ENCODE assay signal across 24 cellular contexts in genomic region chr6:101001607-101002006, GRCh38.
DNase-seq lines count a peak whose midpoint lies in the region; ATAC-seq, FAIRE-seq and TF ChIP-seq lines count a peak whose summit lies in the region.
"Had no signal": no experiment of that assay in that cellular context is flagged by ENCODE, and none has a peak within 500 bp of the region (broad histone marks: within the 10 kb centered on the region; RNA-seq: fewer than 3 reads in every experiment).

No MANE protein-coding gene starts in this region.

- H3K9me3 ChIP-seq in IMR-90 (ENCODE audit: control insufficient read depth, insufficient read depth, low read length) (peaks cover 3% of the 10 kb centered on the region), K562 (replicated peaks; ENCODE audit: control insufficient read depth, insufficient read depth, low read depth, low read length) (no peaks in the 10 kb centered on the region), HepG2 (ENCODE audit: low read length) (no peaks in the 10 kb centered on the region)

- H3K56ac ChIP-seq in IMR-90 (ENCODE audit: extremely low read depth, insufficient read depth, low read length): no peak overlapping the region

- H3K4me1 ChIP-seq in IMR-90 (ENCODE audit: control insufficient read depth, insufficient read depth, low read length): no peaks in the 10 kb centered on the region
- H3K4me1 ChIP-seq in K562 (replicated peaks in 1 of 2; ENCODE audit: control insufficient read depth in 2 of 2, insufficient read depth in 2 of 2, low read length in 2 of 2): no peaks in the 10 kb centered on the region
- no peaks in the 10 kb centered on the region for H3K4me1 ChIP-seq in HepG2 (ENCODE audit: insufficient read depth, low read length)
- H3K4me1 ChIP-seq: BLaER1 treated with 17β-estradiol and CSF1 and Interleukin-3, amounts not matched to agents 10 nM and 100 nM had no signal

- H3K27ac ChIP-seq in IMR-90 (ENCODE audit: insufficient read depth, low read length): no peak overlapping the region
- H3K27ac ChIP-seq in K562 (ENCODE audit: extremely low read depth, low read depth, low read length): no peak overlapping the region
- no peak overlapping the region for H3K27ac ChIP-seq in HepG2 (ENCODE audit: extremely low read length, insufficient read depth, low read length)
- H3K27ac ChIP-seq: BLaER1 treated with 17β-estradiol and CSF1 and Interleukin-3, amounts not matched to agents 10 nM and 100 nM; C4-2B had no signal

- no peak overlapping the region for H4K91ac ChIP-seq in IMR-90 (ENCODE audit: insufficient read depth, low read depth, low read length)

- no peak for TF ChIP-seq POLR2A in IMR-90 (IDR thresholded peaks at IDR 0.05; ENCODE audit: low read depth, low read length)
- no peak for TF ChIP-seq POLR2A in K562 (conservative IDR thresholded peaks at IDR 0.05)
- TF ChIP-seq POLR2A in HepG2 (IDR thresholded peaks at IDR 0.05; ENCODE audit: insufficient read depth in 1 of 2, low read depth in 2 of 2, low read length in 2 of 2): no peak

- no peak overlapping the region for H3K4me3 ChIP-seq in IMR-90 (ENCODE audit: insufficient read depth, low read depth, low read length)
- no peak overlapping the region for H3K4me3 ChIP-seq in K562
- no peak overlapping the region for H3K4me3 ChIP-seq in HepG2 (replicated peaks in 1 of 3; ENCODE audit: insufficient read depth in 1 of 3, low read depth in 2 of 3, low read length in 3 of 3)
- H3K4me3 ChIP-seq: BLaER1 treated with 17β-estradiol and CSF1 and Interleukin-3, amounts not matched to agents 10 nM and 100 nM; GM12878 had no signal

- TF ChIP-seq RAD21 in IMR-90 (IDR thresholded peaks at IDR 0.05; ENCODE audit: low read length) (no peak), K562 (CRISPR knock-in tag; conservative IDR thresholded peaks at IDR 0.05 in 1 of 2, IDR thresholded peaks at IDR 0.05 in 1 of 2) (no peak), HepG2 (CRISPR knock-in tag; IDR thresholded peaks at IDR 0.05) (no peak)

- no peak overlapping the region for H3K23ac ChIP-seq in IMR-90 (ENCODE audit: low read depth, low read length)

- H4K8ac ChIP-seq in IMR-90 (ENCODE audit: low read depth in 2 of 2, low read length in 2 of 2): no peak overlapping the region

- H3K36me3 ChIP-seq in IMR-90 (ENCODE audit: control insufficient read depth, insufficient read depth, low read length) (no peaks in the 10 kb centered on the region), K562 (ENCODE audit: control insufficient read depth, insufficient read depth, low read length) (no peaks in the 10 kb centered on the region), HepG2 (replicated peaks in 1 of 2; ENCODE audit: control insufficient read depth in 1 of 2, insufficient read depth in 2 of 2, low read length in 2 of 2) (no peaks in the 10 kb centered on the region)
- H3K36me3 ChIP-seq: BLaER1 treated with 17β-estradiol and CSF1 and Interleukin-3, amounts not matched to agents 10 nM and 100 nM had no signal

- H2AFZ ChIP-seq in IMR-90 (replicated peaks; ENCODE audit: low read length, poor library complexity) (no peak overlapping the region), K562 (ENCODE audit: low read depth, low read length) (no peak overlapping the region), HepG2 (ENCODE audit: low read length) (no peak overlapping the region)

- no TSS peak for BruUV-seq in IMR-90 (replicated peaks; lab: Mats Ljungman, UMichigan)
- no TSS peak for BruUV-seq in K562 (replicated peaks; lab: Mats Ljungman, UMichigan)
- no TSS peak for BruUV-seq in HepG2 (replicated peaks; lab: Mats Ljungman, UMichigan)

- H3K4me2 ChIP-seq in IMR-90 (ENCODE audit: low read depth, low read length) (no peak overlapping the region), K562 (ENCODE audit: insufficient read depth, low read length) (no peak overlapping the region), HepG2 (ENCODE audit: low read depth, low read length) (no peak overlapping the region)
- H3K4me2 ChIP-seq: BLaER1 treated with 17β-estradiol and CSF1 and Interleukin-3, amounts not matched to agents 10 nM and 100 nM had no signal

- no peak overlapping the region for H2BK20ac ChIP-seq in IMR-90 (ENCODE audit: low read depth, low read length)

- no peaks in the 10 kb centered on the region for H3K79me1 ChIP-seq in IMR-90 (ENCODE audit: low read depth in 1 of 2, low read length in 2 of 2)

- FAIRE-seq in K562 (lab: Jason Lieb, UNC): no peak
- no peak for FAIRE-seq in HepG2 (lab: Jason Lieb, UNC)
- FAIRE-seq: A204.1, GM12878, GM12892, GM18507 had no signal

- DNase-seq in IMR-90 (no peak), K562 (ENCODE audit: extremely low read depth in 1 of 4, low spot score in 3 of 4) (no peak), HepG2 (ENCODE audit: low spot score) (no peak), NCI-H2227 treated with DMSO at 0.1 percent for 48 hours (lab: John Stamatoyannopoulos, UW) (no peak), NCI-H2171 (lab: John Stamatoyannopoulos, UW) (no peak), COLO668 (lab: John Stamatoyannopoulos, UW; ENCODE audit: unreplicated experiment) (no peak), NCI-H1436 (lab: John Stamatoyannopoulos, UW) (no peak)
- DNase-seq: 8988T; CD4-positive, alpha-beta T cell; CD8-positive, alpha-beta T cell; COR-L47; DMS 273 treated with DMSO at 0.1 percent for 48 hours; DMS153; DMS53; DMS79; DND-41; EL; GDM1 had no signal

- no peaks in the 10 kb centered on the region for H3K9me1 ChIP-seq in IMR-90 (ENCODE audit: insufficient read depth, low read length)
- H3K9me1 ChIP-seq in K562 (ENCODE audit: control insufficient read depth, insufficient read depth, low read length): no peaks in the 10 kb centered on the region

- H3K18ac ChIP-seq in IMR-90 (ENCODE audit: low read depth, low read length): no peak overlapping the region

- H3K9ac ChIP-seq in IMR-90 (ENCODE audit: low read depth, low read length) (no peak overlapping the region), K562 (ENCODE audit: insufficient read depth in 1 of 2, low read depth in 2 of 2, low read length in 2 of 2) (no peak overlapping the region), HepG2 (ENCODE audit: insufficient read depth, low read depth, low read length) (no peak overlapping the region)
- H3K9ac ChIP-seq: BLaER1 treated with 17β-estradiol and CSF1 and Interleukin-3, amounts not matched to agents 10 nM and 100 nM had no signal

- no peak overlapping the region for H2AK9ac ChIP-seq in IMR-90 (replicated peaks; ENCODE audit: low read depth, low read length, poor library complexity)

- H2BK5ac ChIP-seq in IMR-90 (ENCODE audit: low read depth, low read length, poor library complexity, severe bottlenecking): no peak overlapping the region

- H2BK15ac ChIP-seq in IMR-90 (ENCODE audit: low read depth, low read length): no peak overlapping the region

- dilution Hi-C loops in IMR-90 (cut with HindIII; ENCODE audit: low sequenced_read_pairs, unreplicated experiment): no loop called here

- H4K5ac ChIP-seq in IMR-90 (ENCODE audit: low read depth, low read length): no peak overlapping the region

- in situ Hi-C loops in IMR-90 (cut with MboI; ENCODE audit: low sequenced_read_pairs) (no loop called here), K562 (cut with MboI) (no loop called here), HepG2 (cut with HindIII; ENCODE audit: extremely low pct_ligation_motif_present, low pct_unique_long_range_greater_than_20kb) (no loop called here)

- no peak overlapping the region for H2AK5ac ChIP-seq in IMR-90 (ENCODE audit: low read depth, low read length)

- H3K4ac ChIP-seq in IMR-90 (ENCODE audit: low read depth, low read length): no peak overlapping the region

- intact Hi-C loops in IMR-90 (cut with micrococcal nuclease) (no loop called here), K562 (cut with micrococcal nuclease) (no loop called here), HepG2 (cut with micrococcal nuclease; ENCODE audit: unreplicated experiment) (no loop called here)

- no CpG with 5 or more reads among the region's 1 CpG for WGBS in IMR-90 (ENCODE audit: extremely low coverage in 2 of 2, insufficient read length in 1 of 2), 2 experiments
- WGBS in K562 (ENCODE audit: insufficient coverage, low coverage, missing lambda C conversion rate): 0% methylated on average over 1 of the region's 1 CpG
- WGBS in HepG2 (ENCODE audit: low lambda C conversion rate): 0% methylated on average over 1 of the region's 1 CpG

- no peak overlapping the region for H2BK120ac ChIP-seq in IMR-90 (ENCODE audit: low read depth, low read length)

- H4K20me1 ChIP-seq in IMR-90 (ENCODE audit: insufficient read depth, low read length): no peaks in the 10 kb centered on the region
- no peaks in the 10 kb centered on the region for H4K20me1 ChIP-seq in K562 (replicated peaks; ENCODE audit: control insufficient read depth, insufficient read depth, low read length)
- H4K20me1 ChIP-seq in HepG2 (ENCODE audit: insufficient read depth, low read length): no peaks in the 10 kb centered on the region
- H4K20me1 ChIP-seq: BLaER1 treated with 17β-estradiol and CSF1 and Interleukin-3, amounts not matched to agents 10 nM and 100 nM had no signal

- no peak overlapping the region for H3K14ac ChIP-seq in IMR-90 (replicated peaks; ENCODE audit: low read depth, low read length)

- no peaks in the 10 kb centered on the region for H3K79me2 ChIP-seq in K562 (ENCODE audit: control insufficient read depth, insufficient read depth, low read length)
- no peaks in the 10 kb centered on the region for H3K79me2 ChIP-seq in HepG2 (ENCODE audit: insufficient read depth, low read length)

- CTCF ChIA-PET in IMR-90 (lab: Yijun Ruan, JAX): no interaction called here
- CTCF ChIA-PET in K562 (lab: Yijun Ruan, JAX; ENCODE audit: low intra/inter-chr PET ratio): interaction anchor here (0.7 kb wide), 1 partner anchor 188 kb away, joined by 3 read pairs; no protein-coding TSS in a partner anchor
- CTCF ChIA-PET in HepG2 (lab: Yijun Ruan, JAX; ENCODE audit: low intra/inter-chr PET ratio, low total read pairs): no interaction called here

- POLR2A ChIA-PET in IMR-90 (lab: Charles Lee; ENCODE audit: unreplicated experiment): no interaction called here
- POLR2A ChIA-PET in K562 (lab: Yijun Ruan, JAX): no interaction called here
- POLR2A ChIA-PET in HepG2 (lab: Yijun Ruan, JAX): no interaction called here

- TF ChIP-seq EP300 in K562 (IDR thresholded peaks at IDR 0.05; ENCODE audit: low read length) (no peak), HepG2 (IDR thresholded peaks at IDR 0.05; ENCODE audit: low read depth in 2 of 2, low read length in 2 of 2) (no peak), HepG2 (CRISPR knock-in tag; IDR thresholded peaks at IDR 0.05; ENCODE audit: borderline replicate concordance) (no peak)

- ATAC-seq in IMR-90 (ENCODE audit: low read depth): no peak
- no peak for ATAC-seq in K562
- no peak for ATAC-seq in HepG2
- ATAC-seq: CD8-positive, alpha-beta T cell; GM12878 had no signal

- no peaks in the 10 kb centered on the region for H3K27me3 ChIP-seq in IMR-90 (ENCODE audit: control insufficient read depth, insufficient read depth, low read length)
- no peaks in the 10 kb centered on the region for H3K27me3 ChIP-seq in K562 (ENCODE audit: control insufficient read depth in 2 of 2, insufficient read depth in 2 of 2, low read length in 2 of 2)
- H3K27me3 ChIP-seq in HepG2 (ENCODE audit: control insufficient read depth in 1 of 2, insufficient read depth in 2 of 2, low read length in 2 of 2): no peaks in the 10 kb centered on the region
- H3K27me3 ChIP-seq: BLaER1 treated with 17β-estradiol and CSF1 and Interleukin-3, amounts not matched to agents 10 nM and 100 nM had no signal

- TF ChIP-seq CTCF in IMR-90 (conservative IDR thresholded peaks at IDR 0.05; ENCODE audit: low read depth, low read length): no peak
- no peak for TF ChIP-seq CTCF in K562 (IDR thresholded peaks at IDR 0.05 in 2 of 3, conservative IDR thresholded peaks at IDR 0.05 in 1 of 3; ENCODE audit: insufficient read depth in 2 of 3, low read depth in 1 of 3, low read length in 3 of 3)
- TF ChIP-seq CTCF in HepG2 (CRISPR knock-in tag; IDR thresholded peaks at IDR 0.05): no peak
